In genomic region chr11:45537617-45538016, GRCh38 we compare ENCODE assay signal across 9 cellular contexts.
"Had no signal": no experiment of that assay in that cellular context is flagged by ENCODE, and none has a peak within 500 bp of the region (broad histone marks: within the 10 kb centered on the region; RNA-seq: fewer than 3 reads in every experiment).

No MANE protein-coding gene starts in this region.

- H3K9me3 ChIP-seq: pancreas had no signal

- H3K36me3 ChIP-seq: pancreas had no signal

- ATAC-seq: activated naive CD8-positive, alpha-beta T cell treated with anti-CD3 and anti-CD28 coated beads, Interleukin-2, amount 50 U/mL, for 24 hours; esophagus mucosa; pancreas had no signal

- H3K4me3 ChIP-seq: pancreas had no signal

- H3K4me1 ChIP-seq: pancreas had no signal

- DNase-seq: activated CD4-positive, alpha-beta memory T cell treated with anti-CD3 and anti-CD28 coated beads, Interleukin-2, amount 10 ng/mL, durations not matched to agents 7 days and 5 days; activated CD4-positive, alpha-beta T cell treated with anti-CD3 and anti-CD28 coated beads for 1 hour; activated naive CD4-positive, alpha-beta T cell treated with Interleukin-2 at 50 U/mL for 16 hours; activated naive CD8-positive, alpha-beta T cell treated with anti-CD3 and anti-CD28 coated beads, Interleukin-2, amount 50 U/mL, for 24 hours; dermis blood vessel endothelial cell; endodermal cell; pancreas; stimulated activated CD4-positive, alpha-beta T cell treated with anti-CD3 and anti-CD28 coated beads, Interleukin-4, amount 100 ng/mL, for 24 hours had no signal

- H3K27ac ChIP-seq: pancreas had no signal
